ENCODE assay signal across 8 cellular contexts in genomic region chr6:99822741-99823512, GRCh38.
A peak's percentile ranks its signal among the peaks of the same experiment; 100 is the strongest.
DNase-seq lines count a peak whose midpoint lies in the region; ATAC-seq, FAIRE-seq and TF ChIP-seq lines count a peak whose summit lies in the region.

No MANE protein-coding gene starts in this region.

- FAIRE-seq in endothelial cell of umbilical vein (lab: Jason Lieb, UNC) = peak; percentile 74

- no peaks in the 10 kb centered on the region for H3K36me3 ChIP-seq in RWPE2 (ENCODE audit: low read depth)
- no peaks in the 10 kb centered on the region for H3K36me3 ChIP-seq in endothelial cell of umbilical vein (ENCODE audit: control insufficient read depth in 2 of 2, extremely low read depth in 1 of 2, insufficient read depth in 2 of 2, low read length in 2 of 2)
- H3K36me3 ChIP-seq in ovary = no peaks in the 10 kb centered on the region

- no peak overlapping the region for H2AFZ ChIP-seq in endothelial cell of umbilical vein (ENCODE audit: low read depth, low read length)

- POLR2A ChIA-PET in endothelial cell of umbilical vein (lab: Charles Lee) = no interaction called here

- CTCF ChIA-PET in endothelial cell of umbilical vein (lab: Charles Lee) = interaction anchor here (0.6 to 2.1 kb wide), 7 partner anchors 13 to 493 kb away, joined by 3 to 18 read pairs (median 6); no protein-coding TSS in a partner anchor

- no peaks in the 10 kb centered on the region for H3K79me2 ChIP-seq in endothelial cell of umbilical vein (ENCODE audit: control insufficient read depth, insufficient read depth, low read length)

- no peak for TF ChIP-seq POLR2A in endothelial cell of umbilical vein (IDR thresholded peaks at IDR 0.05; ENCODE audit: low read depth, low read length)
- TF ChIP-seq POLR2A in ovary (IDR thresholded peaks at IDR 0.05) = no peak

- no peaks in the 10 kb centered on the region for H3K9me3 Mint-ChIP-seq in nephron

- H3K9me1 ChIP-seq in endothelial cell of umbilical vein (replicated peaks; ENCODE audit: control insufficient read depth, extremely low read depth, insufficient read depth, low read length) = no peaks in the 10 kb centered on the region

- peaks cover 5% of the 10 kb centered on the region for H3K4me1 Mint-ChIP-seq in nephron

- H3K4me2 ChIP-seq in endothelial cell of umbilical vein (ENCODE audit: insufficient read depth, low read length) = no peak overlapping the region

- BruUV-seq in endothelial cell of umbilical vein (replicated peaks; lab: Mats Ljungman, UMichigan) = no TSS peak

- H3K27me3 Mint-ChIP-seq in nephron (ENCODE audit: low read depth) = peaks cover 4% of the 10 kb centered on the region

- ATAC-seq in GM19455 (IDR thresholded peaks at IDR 0.05; ENCODE audit: unreplicated experiment) (peak; percentile 88), RWPE2 (ENCODE audit: low read depth) (peak; percentile 96)
- ATAC-seq in activated CD4-positive, CD25-positive, alpha-beta regulatory T cell treated with anti-CD3 and anti-CD28 coated beads, Interleukin-2, amount 50 U/mL, for 24 hours = no peak

- TF ChIP-seq EP300 in ovary (IDR thresholded peaks at IDR 0.05) = no peak

- peak overlapping the region in 1 of 3 experiments; percentile 3 for H3K27ac Mint-ChIP-seq in nephron

- peak; percentile 90 for TF ChIP-seq CTCF in RWPE2 (IDR thresholded peaks at IDR 0.05; ENCODE audit: poor library complexity, severe bottlenecking)
- TF ChIP-seq CTCF in endothelial cell of umbilical vein (IDR thresholded peaks at IDR 0.05; ENCODE audit: extremely low read depth in 1 of 2, insufficient read depth in 1 of 2, low read depth in 1 of 2, low read length in 2 of 2) = peak; percentile 9 to 14
- peak; percentile 42 to 55 (median 54) for TF ChIP-seq CTCF in nephron (IDR thresholded peaks at IDR 0.05; ENCODE audit: unreplicated experiment in 3 of 3)
- TF ChIP-seq CTCF in ovary (IDR thresholded peaks at IDR 0.05) = no peak

- no peaks in the 10 kb centered on the region for H3K36me3 Mint-ChIP-seq in nephron (ENCODE audit: low read depth)

- dilution Hi-C loops in endothelial cell of umbilical vein (cut with MboI; ENCODE audit: extremely low pct_ligation_motif_present, low sequenced_read_pairs) = no loop called here

- intact Hi-C loops in endothelial cell of umbilical vein (cut with micrococcal nuclease) (loop anchor here (5.0 kb wide), 1 partner anchor 356 kb away; no protein-coding TSS in a partner anchor), ovary (cut with DNase I) (no loop called here)

- no peaks in the 10 kb centered on the region for H3K9me3 ChIP-seq in RWPE2 (ENCODE audit: severe bottlenecking)
- H3K9me3 ChIP-seq in endothelial cell of umbilical vein (replicated peaks; ENCODE audit: control insufficient read depth, insufficient read depth, low read length) = no peaks in the 10 kb centered on the region
- no peaks in the 10 kb centered on the region for H3K9me3 ChIP-seq in ovary

- H3K4me1 ChIP-seq in RWPE2 (ENCODE audit: insufficient read depth, poor library complexity, severe bottlenecking) (no peaks in the 10 kb centered on the region), endothelial cell of umbilical vein (ENCODE audit: control insufficient read depth, extremely low read depth, insufficient read depth, low read length) (no peaks in the 10 kb centered on the region), ovary (ENCODE audit: insufficient read depth) (no peaks in the 10 kb centered on the region)

- H3K9ac ChIP-seq in endothelial cell of umbilical vein (replicated peaks; ENCODE audit: extremely low read depth, insufficient read depth, low read length) = no peak overlapping the region

- no peaks in the 10 kb centered on the region for H4K20me1 ChIP-seq in endothelial cell of umbilical vein (replicated peaks; ENCODE audit: control insufficient read depth, extremely low read depth, insufficient read depth, low read length)

- H3K4me3 ChIP-seq in RWPE2 (ENCODE audit: severe bottlenecking) = peak overlapping the region; percentile 29
- H3K4me3 ChIP-seq in endothelial cell of umbilical vein (replicated peaks in 1 of 3; ENCODE audit: insufficient read depth in 1 of 3, low read depth in 1 of 3, low read length in 3 of 3) = no peak overlapping the region
- no peak overlapping the region for H3K4me3 ChIP-seq in ovary

- whole genome bisulfite sequencing in ovary, 3 donors = 16 to 37% (median 21%) methylated on average over 5 of the region's 5 CpGs

- peak; percentile 46 for DNase-seq in DMS153 treated with DMSO at 0.1 percent for 48 hours (lab: John Stamatoyannopoulos, UW; ENCODE audit: unreplicated experiment)
- DNase-seq in Kasumi-1 (lab: John Stamatoyannopoulos, UW) = peak; percentile 56 to 57
- no peak for DNase-seq in RWPE2 (ENCODE audit: low spot score)
- DNase-seq in endothelial cell of umbilical vein (ENCODE audit: low read depth, low spot score) = peak; percentile 49
- no peak for DNase-seq in ovary

- H3K27ac ChIP-seq in RWPE2 (ENCODE audit: poor library complexity, severe bottlenecking) (peak overlapping the region; percentile 26), endothelial cell of umbilical vein (ENCODE audit: insufficient read depth, low read depth, low read length) (no peak overlapping the region), ovary (no peak overlapping the region)

- H3K4me3 Mint-ChIP-seq in nephron = peak overlapping the region; percentile 73 to 79 (median 76)

- H3K27me3 ChIP-seq in RWPE2 (ENCODE audit: insufficient read depth, poor library complexity, severe bottlenecking) (no peaks in the 10 kb centered on the region), endothelial cell of umbilical vein (ENCODE audit: control insufficient read depth in 2 of 2, insufficient read depth in 2 of 2, low read length in 2 of 2) (peaks cover 0 to 3% of the 10 kb centered on the region in 2 experiments), ovary (no peaks in the 10 kb centered on the region)

TF ChIP-seq in endothelial cell of umbilical vein, 7 proteins besides CTCF, POLR2A, EP300 and RAD21:
- TF ChIP-seq FOS (IDR thresholded peaks at IDR 0.05; ENCODE audit: borderline replicate concordance, insufficient read depth, low read length) (no peak), EZH2 (IDR thresholded peaks at IDR 0.05; ENCODE audit: borderline replicate concordance, low read depth, low read length, severe bottlenecking) (no peak), JUN (IDR thresholded peaks at IDR 0.05; ENCODE audit: borderline replicate concordance, insufficient read depth, insufficient read length, low read depth) (no peak), GATA2 (IDR thresholded peaks at IDR 0.05; ENCODE audit: insufficient read depth, insufficient read length, low read depth, low read length) (no peak), MYC (IDR thresholded peaks at IDR 0.05; ENCODE audit: low read depth, low read length) (no peak), MAX (IDR thresholded peaks at IDR 0.05; ENCODE audit: insufficient read depth, insufficient read length) (no peak), POLR2AphosphoS5 (IDR thresholded peaks at IDR 0.05; ENCODE audit: insufficient read depth, low read depth, low read length) (no peak)

Comparison
In these comparisons a context has a peak if more than half of its experiments do, and no peak if none do; other contexts are left out.
1. DNase-seq: peak in DMS153 treated with DMSO at 0.1 percent for 48 hours (single experiment), Kasumi-1 (2 of 2) and endothelial cell of umbilical vein (single experiment); none in RWPE2 (single experiment) and ovary (0 of 5).
2. ATAC-seq: peak in GM19455 (single experiment) and RWPE2 (single experiment); none in activated CD4-positive, CD25-positive, alpha-beta regulatory T cell treated with anti-CD3 and anti-CD28 coated beads, Interleukin-2, amount 50 U/mL, for 24 hours (0 of 2).
3. CTCF ChIP-seq: peak in RWPE2 (single experiment), endothelial cell of umbilical vein (2 of 2) and nephron (3 of 3); none in ovary (0 of 3).